Comparison of ENCODE assay signal across 22 cellular contexts in genomic region chr9:114272739-114273431, GRCh38. TPM values are rescaled to one million over a fixed set of nuclear protein-coding genes. Genes with fewer than 3 reads are reported as not detected.
DNase-seq lines count a peak whose midpoint lies in the region; ATAC-seq, FAIRE-seq and TF ChIP-seq lines count a peak whose summit lies in the region.
"Had no signal": no experiment of that assay in that cellular context is flagged by ENCODE, and none has a peak within 500 bp of the region (broad histone marks: within the 10 kb centered on the region; RNA-seq: fewer than 3 reads in every experiment).

No MANE protein-coding gene starts in this region.

- intact Hi-C loops in cardiac septum (cut with DNase I) = loop anchor here (5.0 kb wide), 3 partner anchors 116 to 191 kb away; partner anchors contain the start of gene COL27A1
- intact Hi-C loops in left ventricle myocardium inferior (cut with micrococcal nuclease) = loop anchor here (10.0 kb wide), 1 partner anchor 118 kb away; the partner anchor contains the start of gene COL27A1
- intact Hi-C loops in CD4-positive, alpha-beta memory T cell (cut with micrococcal nuclease) = no loop called here

- H3K4me1 ChIP-seq in left ventricle myocardium inferior (no peaks in the 10 kb centered on the region), RWPE2 (ENCODE audit: insufficient read depth, poor library complexity, severe bottlenecking) (peaks cover 33% of the 10 kb centered on the region), keratinocyte (ENCODE audit: control insufficient read depth, extremely low read depth, insufficient read depth, low read length) (peaks cover 51% of the 10 kb centered on the region), suprapubic skin (peaks cover 30% of the 10 kb centered on the region)
- no peaks in the 10 kb centered on the region for H3K4me1 ChIP-seq in CD4-positive, alpha-beta memory T cell (ENCODE audit: insufficient read depth, low read length)
- H3K4me1 ChIP-seq: testis had no signal

- DNase-seq in cardiac septum (ENCODE audit: low spot score) (peak; percentile 51), left ventricle myocardium inferior (no peak), RWPE2 (ENCODE audit: low spot score) (peak; percentile 20), keratinocyte (ENCODE audit: low read depth, low spot score) (no peak), suprapubic skin (ENCODE audit: low spot score in 2 of 2) (peak; percentile 46 to 68), activated T-cell treated with anti-CD3 and anti-CD28 coated beads for 4 hours (no peak)
- DNase-seq in naive thymus-derived CD8-positive, alpha-beta T cell = no peak
- DNase-seq in CD4-positive, alpha-beta memory T cell = no peak
- DNase-seq: ACHN; activated T-cell treated with anti-CD3 and anti-CD28 coated beads, Interleukin-2, amount 50 U/mL, for 4 hours; cortex of kidney; H7; MM.1S; NCI-H146; nucleus accumbens; testis had no signal

- H3K4me3 ChIP-seq in left ventricle myocardium inferior = no peak overlapping the region
- H3K4me3 ChIP-seq in RWPE2 (ENCODE audit: severe bottlenecking) = no peak overlapping the region
- no peak overlapping the region for H3K4me3 ChIP-seq in keratinocyte (ENCODE audit: control insufficient read depth in 2 of 3, extremely low read depth in 1 of 3, insufficient read depth in 2 of 3, low read depth in 1 of 3, low read length in 3 of 3)
- no peak overlapping the region for H3K4me3 ChIP-seq in suprapubic skin
- no peak overlapping the region for H3K4me3 ChIP-seq in CD4-positive, alpha-beta memory T cell (ENCODE audit: low read length in 2 of 2)
- H3K4me3 ChIP-seq: hepatocyte, K562, testis had no signal

- TF ChIP-seq CTCF in left ventricle myocardium inferior (IDR thresholded peaks at IDR 0.05; ENCODE audit: borderline replicate concordance) (no peak), RWPE2 (IDR thresholded peaks at IDR 0.05; ENCODE audit: poor library complexity, severe bottlenecking) (no peak), keratinocyte (optimal IDR thresholded peaks at IDR 0.05 in 1 of 3, IDR thresholded peaks at IDR 0.05 in 1 of 3, conservative IDR thresholded peaks at IDR 0.05 in 1 of 3; ENCODE audit: extremely low read depth in 1 of 3, insufficient read depth in 2 of 3, low read length in 3 of 3) (no peak), suprapubic skin (IDR thresholded peaks at IDR 0.05) (no peak)

- TF ChIP-seq POLR2A in suprapubic skin (IDR thresholded peaks at IDR 0.05) = no peak

- 60% methylated on average over 9 of the region's 12 CpGs for WGBS in suprapubic skin

- H3K36me3 ChIP-seq in left ventricle myocardium inferior (no peaks in the 10 kb centered on the region), RWPE2 (ENCODE audit: low read depth) (no peaks in the 10 kb centered on the region), keratinocyte (ENCODE audit: control insufficient read depth in 2 of 2, extremely low read depth in 1 of 2, insufficient read depth in 2 of 2, low read length in 2 of 2) (peaks cover 5 to 9% of the 10 kb centered on the region in 2 experiments), suprapubic skin (no peaks in the 10 kb centered on the region)
- H3K36me3 ChIP-seq in CD4-positive, alpha-beta memory T cell (ENCODE audit: insufficient read depth, low read length) = no peaks in the 10 kb centered on the region

- H3K4me3 Mint-ChIP-seq in naive thymus-derived CD8-positive, alpha-beta T cell = no peak overlapping the region
- no peak overlapping the region for H3K4me3 Mint-ChIP-seq in CD4-positive, alpha-beta memory T cell
- H3K4me3 Mint-ChIP-seq: activated naive CD8-positive, alpha-beta T cell; activated T-cell treated with anti-CD3 and anti-CD28 coated beads, Interleukin-2, amount 50 U/mL, for 4 hours; stimulated activated memory B cell treated with anti-CD40 and anti-IgM and Interleukin-4, amounts not matched to agents 10 μg/mL and 1 μg/mL and 100 μg/mL, for 72 hours had no signal

- H3K9me1 ChIP-seq in keratinocyte (ENCODE audit: control insufficient read depth, extremely low read depth, insufficient read depth, low read length) = no peaks in the 10 kb centered on the region

- POLR2A ChIA-PET in naive thymus-derived CD8-positive, alpha-beta T cell (lab: Charles Lee) = no interaction called here
- POLR2A ChIA-PET in CD4-positive, alpha-beta memory T cell (lab: Charles Lee; ENCODE audit: partially characterized antibody) = no interaction called here

- no peak overlapping the region for H3K27ac Mint-ChIP-seq in naive thymus-derived CD8-positive, alpha-beta T cell
- no peak overlapping the region for H3K27ac Mint-ChIP-seq in CD4-positive, alpha-beta memory T cell
- H3K27ac Mint-ChIP-seq: activated naive CD8-positive, alpha-beta T cell; stimulated activated memory B cell treated with anti-CD40 and anti-IgM and Interleukin-4, amounts not matched to agents 10 μg/mL and 1 μg/mL and 100 μg/mL, for 72 hours had no signal

- H3K4me1 Mint-ChIP-seq in naive thymus-derived CD8-positive, alpha-beta T cell = peaks cover 0 to 6% (median 0%) of the 10 kb centered on the region in 4 donors
- no peaks in the 10 kb centered on the region for H3K4me1 Mint-ChIP-seq in CD4-positive, alpha-beta memory T cell
- H3K4me1 Mint-ChIP-seq: stimulated activated memory B cell treated with anti-CD40 and anti-IgM and Interleukin-4, amounts not matched to agents 10 μg/mL and 1 μg/mL and 100 μg/mL, for 72 hours had no signal

- no peak overlapping the region for H2AFZ ChIP-seq in keratinocyte (ENCODE audit: control insufficient read depth, low read length)
- H2AFZ ChIP-seq: hepatocyte had no signal

- H3K27ac ChIP-seq in left ventricle myocardium inferior (replicated peaks) (no peak overlapping the region), RWPE2 (ENCODE audit: poor library complexity, severe bottlenecking) (peak overlapping the region; percentile 38), keratinocyte (ENCODE audit: control insufficient read depth, insufficient read depth, low read length) (peak overlapping the region; percentile 68), suprapubic skin (no peak overlapping the region)
- no peak overlapping the region for H3K27ac ChIP-seq in CD4-positive, alpha-beta memory T cell (ENCODE audit: low read depth, low read length)
- H3K27ac ChIP-seq: hepatocyte, testis had no signal

- H3K9me3 ChIP-seq in left ventricle myocardium inferior (replicated peaks) (no peaks in the 10 kb centered on the region), RWPE2 (ENCODE audit: severe bottlenecking) (no peaks in the 10 kb centered on the region), keratinocyte (ENCODE audit: control insufficient read depth, low read depth, low read length) (no peaks in the 10 kb centered on the region), suprapubic skin (no peaks in the 10 kb centered on the region)
- H3K9me3 ChIP-seq in CD4-positive, alpha-beta memory T cell (ENCODE audit: control insufficient read depth in 1 of 2, low read length in 2 of 2) = no peaks in the 10 kb centered on the region
- H3K9me3 ChIP-seq: testis had no signal

- ATAC-seq in RWPE2 (ENCODE audit: low read depth) = no peak
- no peak for ATAC-seq in naive thymus-derived CD8-positive, alpha-beta T cell
- ATAC-seq: activated T-cell treated with anti-CD3 and anti-CD28 coated beads, Interleukin-2, amount 50 U/mL, for 4 hours; K562; stimulated activated memory B cell treated with anti-CD40 and anti-IgM and Interleukin-4, amounts not matched to agents 10 μg/mL and 1 μg/mL and 100 μg/mL, for 72 hours had no signal

- peak overlapping the region; percentile 50 for H3K9ac ChIP-seq in keratinocyte (ENCODE audit: control insufficient read depth, extremely low read depth, insufficient read depth, low read length)

- peaks cover 3% of the 10 kb centered on the region for H4K20me1 ChIP-seq in keratinocyte (ENCODE audit: control insufficient read depth, extremely low read depth, insufficient read depth, low read length)

- H3K9me3 Mint-ChIP-seq in naive thymus-derived CD8-positive, alpha-beta T cell = peaks cover 0 to 3% (median 0%) of the 10 kb centered on the region in 9 donors
- H3K9me3 Mint-ChIP-seq in CD4-positive, alpha-beta memory T cell = peaks cover 0 to under 1% (median 0%) of the 10 kb centered on the region in 8 donors
- H3K9me3 Mint-ChIP-seq: activated T-cell treated with anti-CD3 and anti-CD28 coated beads, Interleukin-2, amount 50 U/mL, for 4 hours had no signal

- H3K36me3 Mint-ChIP-seq in naive thymus-derived CD8-positive, alpha-beta T cell = no peaks in the 10 kb centered on the region
- H3K36me3 Mint-ChIP-seq in CD4-positive, alpha-beta memory T cell = no peaks in the 10 kb centered on the region
- H3K36me3 Mint-ChIP-seq: activated naive CD8-positive, alpha-beta T cell; stimulated activated memory B cell treated with anti-CD40 and anti-IgM and Interleukin-4, amounts not matched to agents 10 μg/mL and 1 μg/mL and 100 μg/mL, for 72 hours had no signal

- no peak for TF ChIP-seq EP300 in suprapubic skin (IDR thresholded peaks at IDR 0.05)

- H3K4me2 ChIP-seq in keratinocyte (ENCODE audit: control insufficient read depth, extremely low read depth, insufficient read depth, low read depth, low read length) = peak overlapping the region; percentile 51
- H3K4me2 ChIP-seq: hepatocyte had no signal

- no peaks in the 10 kb centered on the region for H3K79me2 ChIP-seq in keratinocyte (ENCODE audit: control insufficient read depth, insufficient read depth, low read length)
- H3K79me2 ChIP-seq: hepatocyte had no signal

- peak; percentile 86 for FAIRE-seq in keratinocyte (lab: Jason Lieb, UNC)
- FAIRE-seq: K562 had no signal

- dilution Hi-C loops in keratinocyte (cut with MboI; ENCODE audit: extremely low pct_ligation_motif_present, low sequenced_read_pairs) = no loop called here

- CTCF ChIA-PET in CD4-positive, alpha-beta memory T cell (lab: Charles Lee; ENCODE audit: partially characterized antibody) = no interaction called here

- H3K27me3 ChIP-seq in left ventricle myocardium inferior (ENCODE audit: low read depth) (no peaks in the 10 kb centered on the region), RWPE2 (ENCODE audit: insufficient read depth, poor library complexity, severe bottlenecking) (no peaks in the 10 kb centered on the region), keratinocyte (ENCODE audit: control insufficient read depth, extremely low read depth, insufficient read depth, low read length) (no peaks in the 10 kb centered on the region), suprapubic skin (no peaks in the 10 kb centered on the region)
- no peaks in the 10 kb centered on the region for H3K27me3 ChIP-seq in CD4-positive, alpha-beta memory T cell (ENCODE audit: insufficient read depth, low read length)
- H3K27me3 ChIP-seq: hepatocyte, testis had no signal

- peaks cover 0 to under 1% (median 0%) of the 10 kb centered on the region in 5 donors for H3K27me3 Mint-ChIP-seq in naive thymus-derived CD8-positive, alpha-beta T cell
- peaks cover 0 to 3% of the 10 kb centered on the region in 2 donors for H3K27me3 Mint-ChIP-seq in CD4-positive, alpha-beta memory T cell
- H3K27me3 Mint-ChIP-seq: activated naive CD8-positive, alpha-beta T cell had no signal

RNA-seq across cellular contexts. Expression of gene ORM1, which starts 50.0 kb away (rescaled TPM):
- total RNA-seq in cardiac septum (not detected), left ventricle myocardium inferior (not detected), suprapubic skin (10 to 100 TPM in 1 of 4 donors, not detected in 3; 59.2 TPM)
- polyA plus RNA-seq in keratinocyte = not detected in 3 replicates
- not detected for polyA plus RNA-seq in keratinocyte (2011; ENCODE audit: low read depth)
- polyA plus RNA-seq in keratinocyte (2011; cell fraction: cytosol; rRNA removed) = not detected in 2 replicates
- polyA plus RNA-seq in keratinocyte (2011; cell fraction: nucleus; rRNA removed) = not detected in 2 replicates
- polyA plus RNA-seq in keratinocyte (2012; ENCODE audit: low replicate concordance) = not detected in 2 replicates
- polyA minus RNA-seq in keratinocyte = not detected in 3 replicates
- polyA minus RNA-seq in keratinocyte (2011; cell fraction: cytosol; rRNA and poly(A)+ RNA removed) = not detected
- polyA minus RNA-seq in keratinocyte (2011; cell fraction: nucleus; rRNA and poly(A)+ RNA removed) = not detected in 2 replicates
- total RNA-seq in naive thymus-derived CD8-positive, alpha-beta T cell = not detected
- not detected for polyA plus RNA-seq in naive thymus-derived CD8-positive, alpha-beta T cell
- total RNA-seq in CD4-positive, alpha-beta memory T cell = not detected
- not detected for polyA plus RNA-seq in CD4-positive, alpha-beta memory T cell
- total RNA-seq: H7, lung microvascular endothelial cell, RPMI7951, testis had no signal
- polyA plus RNA-seq: K562 had no signal

RNA-seq across cellular contexts. Expression of gene ORM2, which starts 56.8 kb away (rescaled TPM):
- total RNA-seq in cardiac septum (0.32 TPM), left ventricle myocardium inferior (not detected), suprapubic skin (1 to 10 TPM in 1 of 4 donors, not detected in 3; 9.5 TPM)
- not detected in 3 replicates for polyA plus RNA-seq in keratinocyte
- not detected for polyA plus RNA-seq in keratinocyte (2011; ENCODE audit: low read depth)
- not detected in 2 replicates for polyA plus RNA-seq in keratinocyte (2011; cell fraction: cytosol; rRNA removed)
- not detected in 2 replicates for polyA plus RNA-seq in keratinocyte (2011; cell fraction: nucleus; rRNA removed)
- polyA plus RNA-seq in keratinocyte (2012; ENCODE audit: low replicate concordance) = not detected in 2 replicates
- polyA minus RNA-seq in keratinocyte = not detected in 3 replicates
- not detected for polyA minus RNA-seq in keratinocyte (2011; cell fraction: cytosol; rRNA and poly(A)+ RNA removed)
- not detected in 2 replicates for polyA minus RNA-seq in keratinocyte (2011; cell fraction: nucleus; rRNA and poly(A)+ RNA removed)
- total RNA-seq in naive thymus-derived CD8-positive, alpha-beta T cell = not detected
- polyA plus RNA-seq in naive thymus-derived CD8-positive, alpha-beta T cell = not detected
- total RNA-seq in CD4-positive, alpha-beta memory T cell = not detected
- polyA plus RNA-seq in CD4-positive, alpha-beta memory T cell = not detected
- total RNA-seq: lung microvascular endothelial cell, RPMI7951 had no signal
- polyA plus RNA-seq: K562 had no signal

Comparison
In these comparisons a context has a peak if more than half of its experiments do, and no peak if none do; other contexts are left out.
1. DNase-seq: peak in cardiac septum (single experiment), RWPE2 (single experiment) and suprapubic skin (2 of 2); none in left ventricle myocardium inferior (single experiment), keratinocyte (single experiment), activated T-cell treated with anti-CD3 and anti-CD28 coated beads for 4 hours (single experiment), naive thymus-derived CD8-positive, alpha-beta T cell (0 of 10) and CD4-positive, alpha-beta memory T cell (0 of 5).
2. H3K27ac ChIP-seq: peak in RWPE2 (single experiment) and keratinocyte (single experiment); none in left ventricle myocardium inferior (single experiment), suprapubic skin (single experiment) and CD4-positive, alpha-beta memory T cell (single experiment).